In the genomic region with DNA sequence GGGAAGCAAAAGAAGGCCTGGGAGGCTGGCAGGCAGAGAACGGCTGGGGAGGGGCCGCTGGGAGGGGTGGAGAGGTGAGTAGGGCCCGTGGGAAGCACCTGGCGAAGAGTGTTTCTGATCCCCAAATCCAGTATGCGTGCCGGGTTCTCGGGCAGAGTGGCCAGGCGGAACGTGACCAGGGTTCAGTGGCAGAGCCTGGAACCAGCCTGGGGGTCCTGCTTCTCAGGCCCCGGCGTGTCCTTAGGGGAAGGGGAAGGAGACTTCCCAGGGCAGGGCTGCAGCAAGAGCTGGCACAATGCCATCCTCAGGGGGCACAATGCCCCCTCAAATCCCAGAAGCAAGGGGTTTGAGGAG, we compare ENCODE assay signal across 1 cellular context.
TF ChIP-seq lines count a peak whose summit lies in the region.

No MANE protein-coding gene starts in this region.

TF ChIP-seq in SK-N-SH, 30 proteins besides CTCF, POLR2A, EP300 and RAD21 (continued from another document):
- TF ChIP-seq, protein P1, sequence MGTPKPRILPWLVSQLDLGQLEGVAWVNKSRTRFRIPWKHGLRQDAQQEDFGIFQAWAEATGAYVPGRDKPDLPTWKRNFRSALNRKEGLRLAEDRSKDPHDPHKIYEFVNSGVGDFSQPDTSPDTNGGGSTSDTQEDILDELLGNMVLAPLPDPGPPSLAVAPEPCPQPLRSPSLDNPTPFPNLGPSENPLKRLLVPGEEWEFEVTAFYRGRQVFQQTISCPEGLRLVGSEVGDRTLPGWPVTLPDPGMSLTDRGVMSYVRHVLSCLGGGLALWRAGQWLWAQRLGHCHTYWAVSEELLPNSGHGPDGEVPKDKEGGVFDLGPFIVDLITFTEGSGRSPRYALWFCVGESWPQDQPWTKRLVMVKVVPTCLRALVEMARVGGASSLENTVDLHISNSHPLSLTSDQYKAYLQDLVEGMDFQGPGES (IDR thresholded peaks at IDR 0.05; ENCODE audit: low read depth, low read length), result no peak
- TF ChIP-seq TEAD4 (IDR thresholded peaks at IDR 0.05; ENCODE audit: borderline replicate concordance, insufficient read depth) (no peak), MXI1 (IDR thresholded peaks at IDR 0.05; ENCODE audit: low read depth, low read length) (no peak)
